1 cellular context compared by ENCODE assay signal in genomic region chr7:92835140-92835850, GRCh38.
TF ChIP-seq lines count a peak whose summit lies in the region.

No MANE protein-coding gene starts in this region.

TF ChIP-seq in SK-N-SH treated with all-trans-retinoic acid at 6 μM for 48 hours, 23 proteins besides CTCF, POLR2A, EP300 and RAD21 (continued from another document):
- TF ChIP-seq, protein P1, sequence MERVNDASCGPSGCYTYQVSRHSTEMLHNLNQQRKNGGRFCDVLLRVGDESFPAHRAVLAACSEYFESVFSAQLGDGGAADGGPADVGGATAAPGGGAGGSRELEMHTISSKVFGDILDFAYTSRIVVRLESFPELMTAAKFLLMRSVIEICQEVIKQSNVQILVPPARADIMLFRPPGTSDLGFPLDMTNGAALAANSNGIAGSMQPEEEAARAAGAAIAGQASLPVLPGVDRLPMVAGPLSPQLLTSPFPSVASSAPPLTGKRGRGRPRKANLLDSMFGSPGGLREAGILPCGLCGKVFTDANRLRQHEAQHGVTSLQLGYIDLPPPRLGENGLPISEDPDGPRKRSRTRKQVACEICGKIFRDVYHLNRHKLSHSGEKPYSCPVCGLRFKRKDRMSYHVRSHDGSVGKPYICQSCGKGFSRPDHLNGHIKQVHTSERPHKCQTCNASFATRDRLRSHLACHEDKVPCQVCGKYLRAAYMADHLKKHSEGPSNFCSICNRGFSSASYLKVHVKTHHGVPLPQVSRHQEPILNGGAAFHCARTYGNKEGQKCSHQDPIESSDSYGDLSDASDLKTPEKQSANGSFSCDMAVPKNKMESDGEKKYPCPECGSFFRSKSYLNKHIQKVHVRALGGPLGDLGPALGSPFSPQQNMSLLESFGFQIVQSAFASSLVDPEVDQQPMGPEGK (CRISPR knock-in tag; IDR thresholded peaks at IDR 0.05; ENCODE audit: borderline replicate concordance), result no peak; the same call in none of the 2 replicates
